ENCODE assay signal across 1 cellular context in genomic region chr1:57423135-57424131, GRCh38.
TF ChIP-seq lines count a peak whose summit lies in the region.

DAB1 (minus strand) TSS chr1:57424060; CDS start chr1:57291030, 133,030 bp downstream.

TF ChIP-seq in H1, 55 proteins besides CTCF, POLR2A, EP300 and RAD21 (continued from another document):
- TF ChIP-seq CBX8 (IDR thresholded peaks at IDR 0.05; ENCODE audit: borderline replicate concordance, low read depth, low read length), result no peak
- no peak for TF ChIP-seq CREB1 (IDR thresholded peaks at IDR 0.05)
- peak; percentile 39; the same call in 1 of the 2 replicates for TF ChIP-seq TBP (IDR thresholded peaks at IDR 0.05; ENCODE audit: low read depth, low read length)
- no peak for TF ChIP-seq BRCA1 (IDR thresholded peaks at IDR 0.05; ENCODE audit: low read depth, low read length)
- no peak for TF ChIP-seq CHD1 (IDR thresholded peaks at IDR 0.05; ENCODE audit: low read depth, low read length)
- peak; percentile 64 for TF ChIP-seq ASH2L (IDR thresholded peaks at IDR 0.05; ENCODE audit: low read length)
- no peak for TF ChIP-seq POU5F1 (IDR thresholded peaks at IDR 0.05; ENCODE audit: low read depth, low read length)
- no peak for TF ChIP-seq RXRA (IDR thresholded peaks at IDR 0.05; ENCODE audit: insufficient read depth, low read depth, low read length)
- TF ChIP-seq GTF2F1 (IDR thresholded peaks at IDR 0.05; ENCODE audit: borderline replicate concordance, low read depth, low read length), result no peak
- peak; percentile 57 for TF ChIP-seq KDM4A (IDR thresholded peaks at IDR 0.05; ENCODE audit: low read depth, low read length, severe bottlenecking)
- no peak for TF ChIP-seq TCF12 (IDR thresholded peaks at IDR 0.05; ENCODE audit: low read depth, low read length)
- peak; percentile 25 for TF ChIP-seq EZH2 (IDR thresholded peaks at IDR 0.05; ENCODE audit: low read depth, low read length, severe bottlenecking)
- TF ChIP-seq SP2 (IDR thresholded peaks at IDR 0.05; ENCODE audit: low read length), result no peak
- TF ChIP-seq, protein P1, sequence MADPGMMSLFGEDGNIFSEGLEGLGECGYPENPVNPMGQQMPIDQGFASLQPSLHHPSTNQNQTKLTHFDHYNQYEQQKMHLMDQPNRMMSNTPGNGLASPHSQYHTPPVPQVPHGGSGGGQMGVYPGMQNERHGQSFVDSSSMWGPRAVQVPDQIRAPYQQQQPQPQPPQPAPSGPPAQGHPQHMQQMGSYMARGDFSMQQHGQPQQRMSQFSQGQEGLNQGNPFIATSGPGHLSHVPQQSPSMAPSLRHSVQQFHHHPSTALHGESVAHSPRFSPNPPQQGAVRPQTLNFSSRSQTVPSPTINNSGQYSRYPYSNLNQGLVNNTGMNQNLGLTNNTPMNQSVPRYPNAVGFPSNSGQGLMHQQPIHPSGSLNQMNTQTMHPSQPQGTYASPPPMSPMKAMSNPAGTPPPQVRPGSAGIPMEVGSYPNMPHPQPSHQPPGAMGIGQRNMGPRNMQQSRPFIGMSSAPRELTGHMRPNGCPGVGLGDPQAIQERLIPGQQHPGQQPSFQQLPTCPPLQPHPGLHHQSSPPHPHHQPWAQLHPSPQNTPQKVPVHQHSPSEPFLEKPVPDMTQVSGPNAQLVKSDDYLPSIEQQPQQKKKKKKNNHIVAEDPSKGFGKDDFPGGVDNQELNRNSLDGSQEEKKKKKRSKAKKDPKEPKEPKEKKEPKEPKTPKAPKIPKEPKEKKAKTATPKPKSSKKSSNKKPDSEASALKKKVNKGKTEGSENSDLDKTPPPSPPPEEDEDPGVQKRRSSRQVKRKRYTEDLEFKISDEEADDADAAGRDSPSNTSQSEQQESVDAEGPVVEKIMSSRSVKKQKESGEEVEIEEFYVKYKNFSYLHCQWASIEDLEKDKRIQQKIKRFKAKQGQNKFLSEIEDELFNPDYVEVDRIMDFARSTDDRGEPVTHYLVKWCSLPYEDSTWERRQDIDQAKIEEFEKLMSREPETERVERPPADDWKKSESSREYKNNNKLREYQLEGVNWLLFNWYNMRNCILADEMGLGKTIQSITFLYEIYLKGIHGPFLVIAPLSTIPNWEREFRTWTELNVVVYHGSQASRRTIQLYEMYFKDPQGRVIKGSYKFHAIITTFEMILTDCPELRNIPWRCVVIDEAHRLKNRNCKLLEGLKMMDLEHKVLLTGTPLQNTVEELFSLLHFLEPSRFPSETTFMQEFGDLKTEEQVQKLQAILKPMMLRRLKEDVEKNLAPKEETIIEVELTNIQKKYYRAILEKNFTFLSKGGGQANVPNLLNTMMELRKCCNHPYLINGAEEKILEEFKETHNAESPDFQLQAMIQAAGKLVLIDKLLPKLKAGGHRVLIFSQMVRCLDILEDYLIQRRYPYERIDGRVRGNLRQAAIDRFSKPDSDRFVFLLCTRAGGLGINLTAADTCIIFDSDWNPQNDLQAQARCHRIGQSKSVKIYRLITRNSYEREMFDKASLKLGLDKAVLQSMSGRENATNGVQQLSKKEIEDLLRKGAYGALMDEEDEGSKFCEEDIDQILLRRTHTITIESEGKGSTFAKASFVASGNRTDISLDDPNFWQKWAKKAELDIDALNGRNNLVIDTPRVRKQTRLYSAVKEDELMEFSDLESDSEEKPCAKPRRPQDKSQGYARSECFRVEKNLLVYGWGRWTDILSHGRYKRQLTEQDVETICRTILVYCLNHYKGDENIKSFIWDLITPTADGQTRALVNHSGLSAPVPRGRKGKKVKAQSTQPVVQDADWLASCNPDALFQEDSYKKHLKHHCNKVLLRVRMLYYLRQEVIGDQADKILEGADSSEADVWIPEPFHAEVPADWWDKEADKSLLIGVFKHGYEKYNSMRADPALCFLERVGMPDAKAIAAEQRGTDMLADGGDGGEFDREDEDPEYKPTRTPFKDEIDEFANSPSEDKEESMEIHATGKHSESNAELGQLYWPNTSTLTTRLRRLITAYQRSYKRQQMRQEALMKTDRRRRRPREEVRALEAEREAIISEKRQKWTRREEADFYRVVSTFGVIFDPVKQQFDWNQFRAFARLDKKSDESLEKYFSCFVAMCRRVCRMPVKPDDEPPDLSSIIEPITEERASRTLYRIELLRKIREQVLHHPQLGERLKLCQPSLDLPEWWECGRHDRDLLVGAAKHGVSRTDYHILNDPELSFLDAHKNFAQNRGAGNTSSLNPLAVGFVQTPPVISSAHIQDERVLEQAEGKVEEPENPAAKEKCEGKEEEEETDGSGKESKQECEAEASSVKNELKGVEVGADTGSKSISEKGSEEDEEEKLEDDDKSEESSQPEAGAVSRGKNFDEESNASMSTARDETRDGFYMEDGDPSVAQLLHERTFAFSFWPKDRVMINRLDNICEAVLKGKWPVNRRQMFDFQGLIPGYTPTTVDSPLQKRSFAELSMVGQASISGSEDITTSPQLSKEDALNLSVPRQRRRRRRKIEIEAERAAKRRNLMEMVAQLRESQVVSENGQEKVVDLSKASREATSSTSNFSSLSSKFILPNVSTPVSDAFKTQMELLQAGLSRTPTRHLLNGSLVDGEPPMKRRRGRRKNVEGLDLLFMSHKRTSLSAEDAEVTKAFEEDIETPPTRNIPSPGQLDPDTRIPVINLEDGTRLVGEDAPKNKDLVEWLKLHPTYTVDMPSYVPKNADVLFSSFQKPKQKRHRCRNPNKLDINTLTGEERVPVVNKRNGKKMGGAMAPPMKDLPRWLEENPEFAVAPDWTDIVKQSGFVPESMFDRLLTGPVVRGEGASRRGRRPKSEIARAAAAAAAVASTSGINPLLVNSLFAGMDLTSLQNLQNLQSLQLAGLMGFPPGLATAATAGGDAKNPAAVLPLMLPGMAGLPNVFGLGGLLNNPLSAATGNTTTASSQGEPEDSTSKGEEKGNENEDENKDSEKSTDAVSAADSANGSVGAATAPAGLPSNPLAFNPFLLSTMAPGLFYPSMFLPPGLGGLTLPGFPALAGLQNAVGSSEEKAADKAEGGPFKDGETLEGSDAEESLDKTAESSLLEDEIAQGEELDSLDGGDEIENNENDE (IDR thresholded peaks at IDR 0.05; ENCODE audit: insufficient replicate concordance, low read length), result no peak
- no peak for TF ChIP-seq CEBPB (IDR thresholded peaks at IDR 0.05; ENCODE audit: low read depth, low read length)
- TF ChIP-seq CBX5 (IDR thresholded peaks at IDR 0.05; ENCODE audit: low read depth, low read length), result no peak
- TF ChIP-seq RNF2 (IDR thresholded peaks at IDR 0.05; ENCODE audit: borderline replicate concordance, low read depth, low read length, missing control alignments, poor library complexity, severe bottlenecking), result no peak
- no peak for TF ChIP-seq ATF2 (IDR thresholded peaks at IDR 0.05; ENCODE audit: low read length)
- no peak for TF ChIP-seq TAF7 (optimal IDR thresholded peaks at IDR 0.05; ENCODE audit: borderline replicate concordance, low read depth, low read length)
- no peak for TF ChIP-seq SRF (IDR thresholded peaks at IDR 0.05; ENCODE audit: low read depth, low read length)
- TF ChIP-seq ZNF274 (IDR thresholded peaks at IDR 0.05; ENCODE audit: borderline replicate concordance, extremely low read depth, low read length), result no peak
- no peak for TF ChIP-seq EGR1 (IDR thresholded peaks at IDR 0.05; ENCODE audit: borderline replicate concordance, low read depth, low read length)
- TF ChIP-seq SIN3A (conservative IDR thresholded peaks at IDR 0.05 in 1 of 2, IDR thresholded peaks at IDR 0.05 in 1 of 2; ENCODE audit: low read depth in 1 of 2, low read length in 2 of 2), result no peak
- TF ChIP-seq HDAC2 (IDR thresholded peaks at IDR 0.05; ENCODE audit: borderline replicate concordance in 1 of 2, low read depth in 2 of 2, low read length in 2 of 2), result no peak
- no peak for TF ChIP-seq ATF3 (IDR thresholded peaks at IDR 0.05; ENCODE audit: insufficient read depth, low read depth, low read length)
- TF ChIP-seq JUND (IDR thresholded peaks at IDR 0.05; ENCODE audit: low read length), result no peak
- TF ChIP-seq SIX5 (IDR thresholded peaks at IDR 0.05; ENCODE audit: low read depth, low read length), result no peak
- TF ChIP-seq, protein P2, sequence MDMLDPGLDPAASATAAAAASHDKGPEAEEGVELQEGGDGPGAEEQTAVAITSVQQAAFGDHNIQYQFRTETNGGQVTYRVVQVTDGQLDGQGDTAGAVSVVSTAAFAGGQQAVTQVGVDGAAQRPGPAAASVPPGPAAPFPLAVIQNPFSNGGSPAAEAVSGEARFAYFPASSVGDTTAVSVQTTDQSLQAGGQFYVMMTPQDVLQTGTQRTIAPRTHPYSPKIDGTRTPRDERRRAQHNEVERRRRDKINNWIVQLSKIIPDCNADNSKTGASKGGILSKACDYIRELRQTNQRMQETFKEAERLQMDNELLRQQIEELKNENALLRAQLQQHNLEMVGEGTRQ (IDR thresholded peaks at IDR 0.05; ENCODE audit: low read length), result no peak
- TF ChIP-seq TEAD4 (IDR thresholded peaks at IDR 0.05; ENCODE audit: low read depth, low read length), result no peak
- no peak for TF ChIP-seq BCL11A (IDR thresholded peaks at IDR 0.05; ENCODE audit: low read depth in 2 of 2, low read length in 2 of 2)
- TF ChIP-seq GABPA (IDR thresholded peaks at IDR 0.05; ENCODE audit: borderline replicate concordance, insufficient read depth, low read length), result no peak
- TF ChIP-seq YY1 (IDR thresholded peaks at IDR 0.05; ENCODE audit: low read depth, low read length), result no peak
- TF ChIP-seq, protein P3, sequence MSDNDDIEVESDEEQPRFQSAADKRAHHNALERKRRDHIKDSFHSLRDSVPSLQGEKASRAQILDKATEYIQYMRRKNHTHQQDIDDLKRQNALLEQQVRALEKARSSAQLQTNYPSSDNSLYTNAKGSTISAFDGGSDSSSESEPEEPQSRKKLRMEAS (IDR thresholded peaks at IDR 0.05), result peak; percentile 37; the same call in 1 of the 2 replicates
- TF ChIP-seq MAFK (IDR thresholded peaks at IDR 0.05; ENCODE audit: low read depth, low read length), result no peak
- TF ChIP-seq SP1 (IDR thresholded peaks at IDR 0.05; ENCODE audit: low read depth, low read length), result no peak
- no peak for TF ChIP-seq FOSL1 (IDR thresholded peaks at IDR 0.05; ENCODE audit: insufficient read depth, low read depth, low read length)
- TF ChIP-seq SP4 (IDR thresholded peaks at IDR 0.05; ENCODE audit: low read length), result no peak
- no peak for TF ChIP-seq TAF1 (IDR thresholded peaks at IDR 0.05; ENCODE audit: low read depth, low read length)
- no peak for TF ChIP-seq CHD2 (IDR thresholded peaks at IDR 0.05; ENCODE audit: low read length)
- peak; percentile 18; the same call in 1 of the 2 replicates for TF ChIP-seq SUZ12 (IDR thresholded peaks at IDR 0.05; ENCODE audit: low read length)
- TF ChIP-seq SIRT6 (IDR thresholded peaks at IDR 0.05; ENCODE audit: low read length), result no peak
- no peak for TF ChIP-seq KDM1A (IDR thresholded peaks at IDR 0.05; ENCODE audit: borderline replicate concordance, low read length)
- TF ChIP-seq PHF8 (conservative IDR thresholded peaks at IDR 0.05; ENCODE audit: low read depth, low read length), result no peak; the same call in 1 of the 2 replicates
- TF ChIP-seq RBBP5 (IDR thresholded peaks at IDR 0.05; ENCODE audit: borderline replicate concordance, low read depth, low read length), result peak; percentile 74; the same call in 1 of the 2 replicates
- no peak for TF ChIP-seq JUN (IDR thresholded peaks at IDR 0.05; ENCODE audit: low read depth, low read length)
- no peak for TF ChIP-seq KDM5A (IDR thresholded peaks at IDR 0.05; ENCODE audit: low read length)
